Comparison of ENCODE assay signal across 9 cellular contexts in the genomic region with DNA sequence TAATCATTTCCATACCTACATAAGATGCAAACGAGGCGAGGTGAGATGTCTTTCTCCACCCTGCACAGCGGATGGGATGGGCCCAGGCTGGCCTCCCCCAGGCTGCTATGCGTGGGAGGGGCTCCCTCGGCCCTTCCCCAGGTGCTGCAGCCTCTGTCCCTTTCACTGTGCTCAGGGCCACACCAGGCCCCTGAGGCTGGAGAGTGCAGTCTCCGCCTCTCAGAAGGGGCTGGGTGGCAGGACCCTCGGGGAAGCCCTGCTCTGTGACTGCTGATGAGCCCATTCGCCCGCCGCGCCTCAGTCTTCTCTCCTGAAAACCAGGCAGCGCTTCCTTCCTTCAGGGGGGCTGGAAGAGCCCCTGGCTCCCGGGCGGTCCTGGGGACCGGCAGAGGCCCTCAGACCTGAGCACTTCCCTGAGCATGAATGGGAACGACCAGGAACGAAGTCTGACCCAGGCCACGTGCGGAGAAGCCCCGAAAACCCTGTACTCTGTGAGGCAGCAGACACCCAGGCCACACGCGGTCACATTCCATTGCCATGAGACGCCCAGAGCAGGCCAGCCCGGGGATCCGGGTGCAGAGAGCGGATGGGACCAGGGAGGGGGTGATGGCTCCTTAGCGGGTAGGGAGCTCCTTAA. TPM values are rescaled to one million over a fixed set of nuclear protein-coding genes. Genes with fewer than 3 reads are reported as not detected.
DNase-seq lines count a peak whose midpoint lies in the region; FAIRE-seq and TF ChIP-seq lines count a peak whose summit lies in the region.
"Had no signal": no experiment of that assay in that cellular context is flagged by ENCODE, and none has a peak within 500 bp of the region (broad histone marks: within the 10 kb centered on the region; RNA-seq: fewer than 3 reads in every experiment).

No MANE protein-coding gene starts in this region.

- no peaks in the 10 kb centered on the region for H3K79me2 ChIP-seq in keratinocyte (ENCODE audit: control insufficient read depth, insufficient read depth, low read length)

- no peak for TF ChIP-seq EP300 in stomach (IDR thresholded peaks at IDR 0.05)

- no peaks in the 10 kb centered on the region for H3K36me3 Mint-ChIP-seq in MCF 10A (ENCODE audit: insufficient read depth, unreplicated experiment)

- DNase-seq in HK-2 (ENCODE audit: unreplicated experiment) (peak; percentile 96), MCF 10A (ENCODE audit: unreplicated experiment) (peak; percentile 91), keratinocyte (ENCODE audit: low read depth, low spot score) (no peak), stomach (peak; percentile 61), GDM1 (lab: John Stamatoyannopoulos, UW) (no peak), DMS79 (lab: John Stamatoyannopoulos, UW) (no peak), NCI-H2107 treated with DMSO at 0.1 percent for 48 hours (lab: John Stamatoyannopoulos, UW; ENCODE audit: unreplicated experiment) (no peak)
- DNase-seq in stimulated activated naive CD4-positive, alpha-beta T cell (lab: John Stamatoyannopoulos, UW) = no peak

- no peak for TF ChIP-seq POLR2A in stomach (IDR thresholded peaks at IDR 0.05)

- dilution Hi-C loops in keratinocyte (cut with MboI; ENCODE audit: extremely low pct_ligation_motif_present, low sequenced_read_pairs) = no loop called here

- H3K27me3 ChIP-seq in keratinocyte (ENCODE audit: control insufficient read depth, extremely low read depth, insufficient read depth, low read length) = no peaks in the 10 kb centered on the region
- H3K27me3 ChIP-seq in stomach = no peaks in the 10 kb centered on the region

- CTCF ChIA-PET in MCF 10A (lab: Yijun Ruan, JAX) = no interaction called here

- TF ChIP-seq CTCF in MCF 10A (IDR thresholded peaks at IDR 0.05; ENCODE audit: unreplicated experiment) = no peak
- no peak for TF ChIP-seq CTCF in keratinocyte (optimal IDR thresholded peaks at IDR 0.05 in 1 of 3, IDR thresholded peaks at IDR 0.05 in 1 of 3, conservative IDR thresholded peaks at IDR 0.05 in 1 of 3; ENCODE audit: extremely low read depth in 1 of 3, insufficient read depth in 2 of 3, low read length in 3 of 3)
- no peak for TF ChIP-seq CTCF in stomach (IDR thresholded peaks at IDR 0.05)

- H3K27ac ChIP-seq in keratinocyte (ENCODE audit: control insufficient read depth, insufficient read depth, low read length) = peak overlapping the region; percentile 90
- H3K27ac ChIP-seq in stomach = peak overlapping the region; percentile 15 to 81 (median 77)

- peak overlapping the region; percentile 39 for H2AFZ ChIP-seq in keratinocyte (ENCODE audit: control insufficient read depth, low read length)

- peak overlapping the region; percentile 70 for H3K9ac ChIP-seq in keratinocyte (ENCODE audit: control insufficient read depth, extremely low read depth, insufficient read depth, low read length)

- H3K4me3 ChIP-seq in keratinocyte (ENCODE audit: control insufficient read depth in 2 of 3, extremely low read depth in 1 of 3, insufficient read depth in 2 of 3, low read depth in 1 of 3, low read length in 3 of 3) (no peak overlapping the region), stomach (no peak overlapping the region)

- peak; percentile 92 for FAIRE-seq in keratinocyte (lab: Jason Lieb, UNC)
- FAIRE-seq: GM12891 had no signal

- peaks cover 13% of the 10 kb centered on the region for H3K4me1 Mint-ChIP-seq in MCF 10A (ENCODE audit: insufficient read depth, unreplicated experiment)

- no peaks in the 10 kb centered on the region for H3K27me3 Mint-ChIP-seq in MCF 10A (ENCODE audit: insufficient read depth, unreplicated experiment)

- H3K27ac Mint-ChIP-seq in MCF 10A (ENCODE audit: low read depth, unreplicated experiment) = no peak overlapping the region

- peak overlapping the region; percentile 69 for H3K4me2 ChIP-seq in keratinocyte (ENCODE audit: control insufficient read depth, extremely low read depth, insufficient read depth, low read depth, low read length)

- H3K4me1 ChIP-seq in keratinocyte (ENCODE audit: control insufficient read depth, extremely low read depth, insufficient read depth, low read length) (peaks cover 19% of the 10 kb centered on the region), stomach (peaks cover 41 to 76% (median 73%) of the 10 kb centered on the region in 4 donors)

- no TSS peak for BruUV-seq in MCF 10A (replicated peaks; lab: Mats Ljungman, UMichigan)

- POLR2A ChIA-PET in MCF 10A (lab: Yijun Ruan, JAX) = interaction anchor here (0.6 to 1.3 kb wide), 9 partner anchors 9 to 175 kb away, joined by 3 to 12 read pairs (median 4); a partner anchor contains a TSS

- no peaks in the 10 kb centered on the region for H4K20me1 ChIP-seq in keratinocyte (ENCODE audit: control insufficient read depth, extremely low read depth, insufficient read depth, low read length)

- no peaks in the 10 kb centered on the region for H3K9me3 Mint-ChIP-seq in MCF 10A (ENCODE audit: unreplicated experiment)

- no peaks in the 10 kb centered on the region for H3K9me3 ChIP-seq in keratinocyte (ENCODE audit: control insufficient read depth, low read depth, low read length)
- H3K9me3 ChIP-seq in stomach = no peaks in the 10 kb centered on the region

- peak overlapping the region; percentile 66 for H3K4me3 Mint-ChIP-seq in MCF 10A (ENCODE audit: unreplicated experiment)

- H3K9me1 ChIP-seq in keratinocyte (ENCODE audit: control insufficient read depth, extremely low read depth, insufficient read depth, low read length) = no peaks in the 10 kb centered on the region

- H3K36me3 ChIP-seq in keratinocyte (ENCODE audit: control insufficient read depth in 2 of 2, extremely low read depth in 1 of 2, insufficient read depth in 2 of 2, low read length in 2 of 2) (no peaks in the 10 kb centered on the region), stomach (no peaks in the 10 kb centered on the region)

- intact Hi-C loops in MCF 10A (cut with micrococcal nuclease) = no loop called here
- intact Hi-C loops in stomach (cut with DNase I; ENCODE audit: low total_unique reads) = no loop called here

- 37 to 51% (median 44%) methylated on average over 16 to 27 of the region's 27 CpGs for WGBS in stomach, 5 donors

RNA-seq across cellular contexts. Expression of a gene that starts 21.9 kb away (rescaled TPM):
- total RNA-seq in MCF 10A (2022) = 37.5 and 53.4 TPM in 2 replicates
- polyA plus RNA-seq in keratinocyte = 6.1 to 10.6 TPM (median 9.2 TPM) in 3 replicates
- polyA plus RNA-seq in keratinocyte (2011; ENCODE audit: low read depth) = 29.9 TPM
- polyA plus RNA-seq in keratinocyte (2011; cell fraction: cytosol; rRNA removed) = 4.8 and 10.2 TPM in 2 replicates
- polyA plus RNA-seq in keratinocyte (2011; cell fraction: nucleus; rRNA removed) = 93.0 and 122 TPM in 2 replicates
- 34.8 and 46.5 TPM in 2 replicates for polyA plus RNA-seq in keratinocyte (2012; ENCODE audit: low replicate concordance)
- polyA minus RNA-seq in keratinocyte = 34.6 to 70.3 TPM (median 38.1 TPM) in 3 replicates
- polyA minus RNA-seq in keratinocyte (2011; cell fraction: cytosol; rRNA and poly(A)+ RNA removed) = 87.9 TPM
- 267 and 300 TPM in 2 replicates for polyA minus RNA-seq in keratinocyte (2011; cell fraction: nucleus; rRNA and poly(A)+ RNA removed)
- total RNA-seq in stomach = 100 to 1,000 TPM in 1 of 5 donors, 10 to 100 TPM in 4; 18.4 to 338 (median 62.5) TPM
- 1 to 10 TPM; 1.4 to 7.9 (median 2.3) TPM for polyA plus RNA-seq in stomach

Comparison
In these comparisons a context has a peak if more than half of its experiments do, and no peak if none do; other contexts are left out.
1. DNase-seq: peak in HK-2 (single experiment), MCF 10A (single experiment) and stomach (single experiment); none in keratinocyte (single experiment), GDM1 (single experiment), DMS79 (single experiment), NCI-H2107 treated with DMSO at 0.1 percent for 48 hours (single experiment) and stimulated activated naive CD4-positive, alpha-beta T cell (0 of 6).